In the genomic region with DNA sequence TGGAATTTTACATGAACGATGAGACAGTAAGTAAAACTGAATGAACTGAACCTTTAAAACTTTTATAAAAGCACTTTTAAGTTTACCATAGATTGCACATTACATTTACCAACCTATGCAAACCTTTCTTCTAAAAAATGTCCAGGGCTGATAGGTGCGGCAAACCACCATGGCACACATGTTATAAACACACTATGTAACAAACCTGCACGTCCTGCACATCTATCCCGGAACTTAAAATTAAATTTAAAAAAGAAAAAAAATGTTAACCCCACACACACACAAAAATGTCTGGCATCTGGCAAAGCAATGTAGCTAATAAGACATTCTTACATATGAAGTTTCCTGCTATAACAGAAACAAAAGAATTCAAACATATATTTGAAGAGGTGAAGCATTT, we compare ENCODE assay signal across 20 cellular contexts. TPM values are rescaled to one million over a fixed set of nuclear protein-coding genes. Genes with fewer than 3 reads are reported as not detected.
DNase-seq lines count a peak whose midpoint lies in the region; ATAC-seq and TF ChIP-seq lines count a peak whose summit lies in the region.
"Had no signal": no experiment of that assay in that cellular context is flagged by ENCODE, and none has a peak within 500 bp of the region (broad histone marks: within the 10 kb centered on the region; RNA-seq: fewer than 3 reads in every experiment).

No MANE protein-coding gene starts in this region.

- no peak overlapping the region for H2BK120ac ChIP-seq in trophoblast cell (ENCODE audit: insufficient read depth, low read length, poor library complexity)

- BruUV-seq in HCT116 (replicated peaks; lab: Mats Ljungman, UMichigan) = no TSS peak
- BruUV-seq in PC-9 (replicated peaks; lab: Mats Ljungman, UMichigan) = no TSS peak

- WGBS in psoas muscle, 3 donors = 24 to 53% (median 28%) methylated on average over 4 of the region's 4 CpGs
- no CpG with 5 or more reads among the region's 4 CpGs for WGBS in trophoblast cell (ENCODE audit: extremely low coverage, insufficient coverage, insufficient read length)
- 60 to 63% methylated on average over 4 of the region's 4 CpGs for WGBS in upper lobe of left lung, 2 donors

- no peak overlapping the region for H2BK5ac ChIP-seq in trophoblast cell (ENCODE audit: low read depth, low read length, poor library complexity)

- no peak overlapping the region for H2BK12ac ChIP-seq in trophoblast cell (ENCODE audit: low read length)

- no peak overlapping the region for H2AK5ac ChIP-seq in trophoblast cell (ENCODE audit: low read length)

- H3K9me2 ChIP-seq in HCT116 (ENCODE audit: insufficient read depth) (no peaks in the 10 kb centered on the region), PC-9 (ENCODE audit: insufficient read depth) (no peaks in the 10 kb centered on the region)

- CTCF ChIA-PET in HCT116 (lab: Charles Lee) (no interaction called here), PC-9 (lab: Charles Lee) (interaction anchor here (1.4 kb wide), 1 partner anchor 128 kb away, joined by 6 read pairs; no protein-coding TSS in a partner anchor)

- H3K23ac ChIP-seq in trophoblast cell (ENCODE audit: low read length) = no peak overlapping the region

- H4K12ac ChIP-seq in trophoblast cell (ENCODE audit: low read depth, low read length) = no peak overlapping the region

- ATAC-seq in HCT116 (peak; percentile 17; the same call in 1 of the 2 replicates), psoas muscle (peak in 3 of 4 donors; percentile 51 to 71 (median 59)), upper lobe of left lung (ENCODE audit: low FRiP score in 2 of 2) (no peak)
- ATAC-seq: activated CD4-positive, CD25-positive, alpha-beta regulatory T cell treated with anti-CD3 and anti-CD28 coated beads, Interleukin-2, amount 50 U/mL, for 24 hours; activated CD8-positive, alpha-beta memory T cell treated with anti-CD3 and anti-CD28 coated beads, Interleukin-2, amount 10 ng/mL, durations not matched to agents 7 days and 5 days; stimulated activated naive CD8-positive, alpha-beta T cell treated with anti-CD3 and anti-CD28 coated beads, Interleukin-15, Interleukin-2, amounts not matched to agents 100 U/mL and 50 U/mL, for 24 hours had no signal

- no peaks in the 10 kb centered on the region for H3K79me1 ChIP-seq in trophoblast cell (ENCODE audit: low read length)

- H3K4me2 ChIP-seq in HCT116 (ENCODE audit: low read length) (peak overlapping the region; percentile 89), PC-9 (peak overlapping the region; percentile 71), trophoblast cell (ENCODE audit: low read length) (no peak overlapping the region)

- DNase-seq in HCT116 (ENCODE audit: low read depth, low spot score) = no peak
- DNase-seq in PC-9 = no peak
- no peak for DNase-seq in epithelial cell of prostate (ENCODE audit: low read depth, low spot score)
- DNase-seq in psoas muscle = no peak
- no peak for DNase-seq in trophoblast cell
- DNase-seq in cerebellum (ENCODE audit: low spot score) = no peak
- DNase-seq in upper lobe of left lung = no peak
- DNase-seq in activated naive CD4-positive, alpha-beta T cell treated with Interleukin-2 at 50 U/mL for 16 hours = no peak
- DNase-seq: activated CD8-positive, alpha-beta memory T cell treated with anti-CD3 and anti-CD28 coated beads, Interleukin-2, amount 10 ng/mL, durations not matched to agents 7 days and 5 days; activated naive CD4-positive, alpha-beta T cell; NCI-H1930; NCI-H524 treated with DMSO at 0.1 percent for 48 hours; occipital lobe; stimulated activated naive CD8-positive, alpha-beta T cell treated with anti-CD3 and anti-CD28 coated beads, Interleukin-15, Interleukin-2, amounts not matched to agents 100 U/mL and 50 U/mL, for 24 hours had no signal

- H3K9me3 ChIP-seq in HCT116 (ENCODE audit: control insufficient read depth in 1 of 2, insufficient read depth in 1 of 2, low read depth in 1 of 2, low read length in 2 of 2) (no peaks in the 10 kb centered on the region), PC-9 (ENCODE audit: insufficient read depth, low read depth) (no peaks in the 10 kb centered on the region), psoas muscle (no peaks in the 10 kb centered on the region), trophoblast cell (ENCODE audit: insufficient read depth, low read depth, low read length) (no peaks in the 10 kb centered on the region), upper lobe of left lung (no peaks in the 10 kb centered on the region)

- H2AFZ ChIP-seq in HCT116 (ENCODE audit: low read depth, low read length, poor library complexity, severe bottlenecking) (peak overlapping the region; percentile 98), PC-9 (peak overlapping the region; percentile 75), trophoblast cell (ENCODE audit: insufficient read depth, low read length, poor library complexity) (no peak overlapping the region)

- TF ChIP-seq RAD21 in HCT116 (IDR thresholded peaks at IDR 0.05; ENCODE audit: low read depth) = no peak

- H3K4me1 ChIP-seq in HCT116 (ENCODE audit: control insufficient read depth in 1 of 2, insufficient read depth in 2 of 2, low read length in 2 of 2) (peaks cover 0 to 15% of the 10 kb centered on the region in 2 experiments; a peak in 2 of 4 replicates), PC-9 (replicated peaks; ENCODE audit: insufficient read depth) (peaks cover 19% of the 10 kb centered on the region), psoas muscle (peaks cover 14% of the 10 kb centered on the region), trophoblast cell (ENCODE audit: control insufficient read depth in 1 of 2, insufficient read depth in 2 of 2, low read length in 2 of 2) (peaks cover 0 to 2% of the 10 kb centered on the region in 2 experiments), upper lobe of left lung (peaks cover 0 to 4% (median 2%) of the 10 kb centered on the region in 4 donors)

- H4K20me1 ChIP-seq in HCT116 (ENCODE audit: insufficient read depth) = no peaks in the 10 kb centered on the region
- no peaks in the 10 kb centered on the region for H4K20me1 ChIP-seq in PC-9 (ENCODE audit: insufficient read depth)
- H4K20me1 ChIP-seq: BLaER1 treated with 17β-estradiol and CSF1 and Interleukin-3, amounts not matched to agents 10 nM and 100 nM had no signal

- no peak overlapping the region for H3K4ac ChIP-seq in trophoblast cell (ENCODE audit: low read depth, low read length)

- H4K8ac ChIP-seq in trophoblast cell (ENCODE audit: low read depth, low read length) = no peak overlapping the region

- no peak for TF ChIP-seq POLR2A in HCT116 (IDR thresholded peaks at IDR 0.05; ENCODE audit: borderline replicate concordance, extremely low read depth, insufficient read depth, insufficient read length)
- TF ChIP-seq POLR2A in upper lobe of left lung (IDR thresholded peaks at IDR 0.05) = no peak

- intact Hi-C loops in HCT116 (cut with micrococcal nuclease) (no loop called here), PC-9 (cut with micrococcal nuclease; ENCODE audit: unreplicated experiment) (no loop called here), psoas muscle (cut with DNase I) (no loop called here)

- H3K27me3 ChIP-seq in HCT116 (ENCODE audit: insufficient read depth, low read length) = no peaks in the 10 kb centered on the region
- H3K27me3 ChIP-seq in PC-9 (ENCODE audit: insufficient read depth, low read depth) = no peaks in the 10 kb centered on the region
- H3K27me3 ChIP-seq in psoas muscle (ENCODE audit: insufficient read depth in 3 of 3, low read length in 2 of 3) = no peaks in the 10 kb centered on the region
- H3K27me3 ChIP-seq in trophoblast cell (ENCODE audit: insufficient read depth, low read length) = no peaks in the 10 kb centered on the region
- no peaks in the 10 kb centered on the region for H3K27me3 ChIP-seq in upper lobe of left lung
- H3K27me3 ChIP-seq: BLaER1 treated with 17β-estradiol and CSF1 and Interleukin-3, amounts not matched to agents 10 nM and 100 nM had no signal

- H4K91ac ChIP-seq in trophoblast cell (ENCODE audit: low read depth, low read length) = no peak overlapping the region

- no peak overlapping the region for H3K27ac ChIP-seq in HCT116 (ENCODE audit: low read depth, low read length)
- peak overlapping the region; percentile 65 for H3K27ac ChIP-seq in PC-9
- H3K27ac ChIP-seq in epithelial cell of prostate = peak overlapping the region; percentile 31
- H3K27ac ChIP-seq in psoas muscle = peak overlapping the region; percentile 77
- H3K27ac ChIP-seq in trophoblast cell (ENCODE audit: low read depth, low read length) = no peak overlapping the region
- H3K27ac ChIP-seq in upper lobe of left lung = no peak overlapping the region
- H3K27ac ChIP-seq: BLaER1 treated with 17β-estradiol and CSF1 and Interleukin-3, amounts not matched to agents 10 nM and 100 nM had no signal

- H3K79me2 ChIP-seq in HCT116 (ENCODE audit: insufficient read depth, low read length) (no peaks in the 10 kb centered on the region), PC-9 (ENCODE audit: low read depth) (no peaks in the 10 kb centered on the region), trophoblast cell (ENCODE audit: control insufficient read depth, insufficient read depth, low read length, poor library complexity) (no peaks in the 10 kb centered on the region)

- H3F3A ChIP-seq in PC-9 (ENCODE audit: insufficient read depth, low read depth) = no peaks in the 10 kb centered on the region

- POLR2A ChIA-PET in HCT116 (lab: Charles Lee) (no interaction called here), PC-9 (lab: Charles Lee; ENCODE audit: unreplicated experiment) (interaction anchor here (0.7 kb wide), 1 partner anchor 11 kb away, joined by 9 read pairs; no protein-coding TSS in a partner anchor)

- peak overlapping the region; percentile 25 to 51; a peak in 3 of 4 replicates for H3K4me3 ChIP-seq in HCT116 (replicated peaks in 1 of 2; ENCODE audit: low read depth in 1 of 2, low read length in 2 of 2)
- H3K4me3 ChIP-seq in PC-9 = peak overlapping the region; percentile 43
- peak overlapping the region; percentile 65 for H3K4me3 ChIP-seq in psoas muscle
- no peak overlapping the region for H3K4me3 ChIP-seq in trophoblast cell (ENCODE audit: low read depth, low read length)
- H3K4me3 ChIP-seq in upper lobe of left lung = no peak overlapping the region
- H3K4me3 ChIP-seq: BLaER1 treated with 17β-estradiol and CSF1 and Interleukin-3, amounts not matched to agents 10 nM and 100 nM had no signal

- no peak overlapping the region for H3K18ac ChIP-seq in trophoblast cell (ENCODE audit: low read length)

- H3K14ac ChIP-seq in trophoblast cell (ENCODE audit: low read length) = no peak overlapping the region

- TF ChIP-seq EP300 in upper lobe of left lung (IDR thresholded peaks at IDR 0.05) = no peak

- TF ChIP-seq CTCF in HCT116 (IDR thresholded peaks at IDR 0.05 in 2 of 3, conservative IDR thresholded peaks at IDR 0.05 in 1 of 3; ENCODE audit: borderline replicate concordance in 1 of 3, insufficient read depth in 1 of 3, low read depth in 2 of 3, low read length in 2 of 3) = no peak
- no peak for TF ChIP-seq CTCF in PC-9 (conservative IDR thresholded peaks at IDR 0.05)
- no peak for TF ChIP-seq CTCF in psoas muscle (IDR thresholded peaks at IDR 0.05)
- TF ChIP-seq CTCF in upper lobe of left lung (IDR thresholded peaks at IDR 0.05) = no peak

- H3K36me3 ChIP-seq in HCT116 (ENCODE audit: control insufficient read depth in 1 of 2, insufficient read depth in 2 of 2, low read length in 2 of 2) (no peaks in the 10 kb centered on the region), PC-9 (ENCODE audit: low read depth) (no peaks in the 10 kb centered on the region), psoas muscle (ENCODE audit: insufficient read depth in 1 of 2, low read depth in 1 of 2) (no peaks in the 10 kb centered on the region), trophoblast cell (ENCODE audit: control insufficient read depth in 1 of 2, insufficient read depth in 2 of 2, low read length in 2 of 2) (no peaks in the 10 kb centered on the region), upper lobe of left lung (no peaks in the 10 kb centered on the region)
- H3K36me3 ChIP-seq: BLaER1 treated with 17β-estradiol and CSF1 and Interleukin-3, amounts not matched to agents 10 nM and 100 nM had no signal

- RAD21 ChIA-PET in HCT116 (lab: Charles Lee; ENCODE audit: low non-redundant PET in 1 of 2, low total read pairs in 2 of 2, uncharacterized antibody in 2 of 2, unreplicated experiment in 2 of 2) = no interaction called here

- H3K9ac ChIP-seq in HCT116 (ENCODE audit: low read length) (peak overlapping the region; percentile 44), trophoblast cell (ENCODE audit: low read length) (no peak overlapping the region)

RNA-seq across cellular contexts. Expression of gene NRG4, which starts 0.6 kb away (rescaled TPM):
- total RNA-seq in HCT116 (2021; ENCODE audit: unreplicated experiment) (1.0 TPM), PC-9 (2021) (5.2 and 11.3 TPM in 2 replicates), psoas muscle (10 to 100 TPM in 2 of 4 donors, 1 to 10 TPM in 2; 2.5 to 14.4 (median 9.0) TPM), cerebellum (2.2 TPM), upper lobe of left lung (1 to 10 TPM in 3 of 6 donors, under 1 TPM in 1, not detected in 2; 0.54 to 4.4 (median 1.7) TPM)
- 0.19 and 0.60 TPM in 2 replicates for polyA plus RNA-seq in HCT116 (2012)
- polyA plus RNA-seq in psoas muscle = 10 to 100 TPM in 1 of 3 donors, 1 to 10 TPM in 1, under 1 TPM in 1; 0.98 to 30.0 (median 5.7) TPM
- 0.01 and 0.07 TPM in 2 replicates for polyA plus RNA-seq in trophoblast cell (2013)
- total RNA-seq: activated CD8-positive, alpha-beta memory T cell treated with anti-CD3 and anti-CD28 coated beads, Interleukin-2, amount 10 ng/mL, durations not matched to agents 7 days and 5 days; frontal cortex; lung microvascular endothelial cell; occipital lobe; RPMI7951 had no signal

RNA-seq across cellular contexts. Expression of gene TMEM266, which starts 48.2 kb away (rescaled TPM):
- total RNA-seq in HCT116 (2021; ENCODE audit: unreplicated experiment) (0.91 TPM), PC-9 (2021) (0.38 and 0.41 TPM in 2 replicates), psoas muscle (1 to 10 TPM; 2.6 to 7.9 (median 4.4) TPM), cerebellum (4.6 TPM), upper lobe of left lung (1 to 10 TPM in 3 of 6 donors, under 1 TPM in 2, not detected in 1; 0.59 to 2.4 (median 1.2) TPM)
- polyA plus RNA-seq in HCT116 (2012) = 0.59 and 0.90 TPM in 2 replicates
- 10 to 100 TPM in 1 of 3 donors, 1 to 10 TPM in 1, under 1 TPM in 1; 0.87 to 12.1 (median 8.0) TPM for polyA plus RNA-seq in psoas muscle
- polyA plus RNA-seq in trophoblast cell (2013) = 0.11 and 0.21 TPM in 2 replicates
- total RNA-seq: activated CD8-positive, alpha-beta memory T cell treated with anti-CD3 and anti-CD28 coated beads, Interleukin-2, amount 10 ng/mL, durations not matched to agents 7 days and 5 days; Daoy; lung microvascular endothelial cell; RPMI7951 had no signal

Comparison
In these comparisons a context has a peak if more than half of its experiments do, and no peak if none do; other contexts are left out.
1. ATAC-seq: peak in HCT116 (single experiment) and psoas muscle (3 of 4); none in upper lobe of left lung (0 of 2).
2. H3K27ac ChIP-seq: peak in PC-9 (single experiment), epithelial cell of prostate (single experiment) and psoas muscle (single experiment); none in HCT116 (single experiment), trophoblast cell (single experiment) and upper lobe of left lung (0 of 4).
3. H3K4me3 ChIP-seq: peak in HCT116 (2 of 2), PC-9 (single experiment) and psoas muscle (single experiment); none in trophoblast cell (single experiment) and upper lobe of left lung (0 of 4).